8 cellular contexts compared by ENCODE assay signal in genomic region chr2:199979841-199980628, GRCh38. TPM values are rescaled to one million over a fixed set of nuclear protein-coding genes. Genes with fewer than 3 reads are reported as not detected.
DNase-seq lines count a peak whose midpoint lies in the region; ATAC-seq, FAIRE-seq and TF ChIP-seq lines count a peak whose summit lies in the region.

No MANE protein-coding gene starts in this region.

- TF ChIP-seq POLR2A in HepG2 (IDR thresholded peaks at IDR 0.05; ENCODE audit: insufficient read depth in 1 of 2, low read depth in 2 of 2, low read length in 2 of 2) = no peak

- ATAC-seq in HepG2 = peak; percentile 87
- ATAC-seq in HG03097 (IDR thresholded peaks at IDR 0.05; ENCODE audit: low FRiP score, unreplicated experiment) = no peak

- peaks cover 29% of the 10 kb centered on the region for H3K4me1 ChIP-seq in HepG2 (ENCODE audit: insufficient read depth, low read length)

- peak; percentile 87 for TF ChIP-seq CTCF in choroid plexus epithelial cell (conservative IDR thresholded peaks at IDR 0.05; ENCODE audit: low read depth, low read length)
- peak; percentile 91 for TF ChIP-seq CTCF in HepG2 (CRISPR knock-in tag; IDR thresholded peaks at IDR 0.05)

- TF ChIP-seq RAD21 in HepG2 (CRISPR knock-in tag; IDR thresholded peaks at IDR 0.05) = peak; percentile 83

- POLR2A ChIA-PET in HepG2 (lab: Yijun Ruan, JAX) = interaction anchor here (1.1 kb wide), 1 partner anchor 326 kb away, joined by 4 read pairs; the partner anchor contains the start of gene SPATS2L

- TF ChIP-seq EP300 in HepG2 (IDR thresholded peaks at IDR 0.05; ENCODE audit: low read depth in 2 of 2, low read length in 2 of 2) = no peak
- no peak for TF ChIP-seq EP300 in HepG2 (CRISPR knock-in tag; IDR thresholded peaks at IDR 0.05; ENCODE audit: borderline replicate concordance)

- intact Hi-C loops in HepG2 (cut with micrococcal nuclease; ENCODE audit: unreplicated experiment) = loop anchor here (2.0 to 10.0 kb wide), 4 partner anchors 385 to 755 kb away; no protein-coding TSS in a partner anchor

- peak overlapping the region; percentile 12; the same call in 1 of the 2 replicates for H3K9ac ChIP-seq in HepG2 (ENCODE audit: insufficient read depth, low read depth, low read length)

- peak overlapping the region; percentile 71 for H3K4me2 ChIP-seq in HepG2 (ENCODE audit: low read depth, low read length)

- peak; percentile 76 for FAIRE-seq in HepG2 (lab: Jason Lieb, UNC)

- DNase-seq in DMS 273 (lab: John Stamatoyannopoulos, UW; ENCODE audit: unreplicated experiment) (peak; percentile 91), H7 (peak; percentile 24), NCI-H446 (lab: John Stamatoyannopoulos, UW) (peak; percentile 13 to 72), choroid plexus epithelial cell (ENCODE audit: low read depth) (peak; percentile 87), HepG2 (ENCODE audit: low spot score) (peak; percentile 67)
- peak; percentile 74 for DNase-seq in activated CD4-positive, alpha-beta T cell treated with anti-CD3 and anti-CD28 coated beads for 1 hour
- DNase-seq in stimulated activated CD4-positive, alpha-beta T cell treated with anti-CD3 and anti-CD28 coated beads, Interleukin-2, amount 100 ng/mL, for 48 hours = peak; percentile 85 to 89

- CTCF ChIA-PET in HepG2 (lab: Yijun Ruan, JAX; ENCODE audit: low intra/inter-chr PET ratio, low total read pairs) = interaction anchor here (1.1 to 1.8 kb wide), 4 partner anchors 500 to 723 kb away, joined by 3 to 8 read pairs (median 4); partner anchors contain the start of gene KCTD18

- H3K79me2 ChIP-seq in HepG2 (ENCODE audit: insufficient read depth, low read length) = no peaks in the 10 kb centered on the region

- in situ Hi-C loops in HepG2 (cut with HindIII; ENCODE audit: extremely low pct_ligation_motif_present, low pct_unique_long_range_greater_than_20kb) = loop anchor here (10.0 kb wide), 3 partner anchors 325 to 715 kb away; partner anchors contain the start of gene SPATS2L

- BruUV-seq in HepG2 (replicated peaks; lab: Mats Ljungman, UMichigan) = no TSS peak

- H4K20me1 ChIP-seq in HepG2 (ENCODE audit: insufficient read depth, low read length) = no peaks in the 10 kb centered on the region

- H3K27me3 ChIP-seq in H7 (ENCODE audit: control insufficient read depth, insufficient read depth, low read length) (no peaks in the 10 kb centered on the region), HepG2 (ENCODE audit: control insufficient read depth in 1 of 2, insufficient read depth in 2 of 2, low read length in 2 of 2) (no peaks in the 10 kb centered on the region)

- no peak overlapping the region for H3K27ac ChIP-seq in HepG2 (ENCODE audit: extremely low read length, insufficient read depth, low read length)

- H3K9me3 ChIP-seq in HepG2 (ENCODE audit: low read length) = no peaks in the 10 kb centered on the region

- WGBS in HepG2 (ENCODE audit: low lambda C conversion rate) = 19% methylated on average over 12 of the region's 12 CpGs

- peak overlapping the region; percentile 51 for H2AFZ ChIP-seq in HepG2 (ENCODE audit: low read length)

- H3K36me3 ChIP-seq in H7 (replicated peaks; ENCODE audit: control insufficient read depth, insufficient read depth, low read length) = no peaks in the 10 kb centered on the region
- H3K36me3 ChIP-seq in HepG2 (replicated peaks in 1 of 2; ENCODE audit: control insufficient read depth in 1 of 2, insufficient read depth in 2 of 2, low read length in 2 of 2) = no peaks in the 10 kb centered on the region

- H3K4me3 ChIP-seq in H7 (ENCODE audit: insufficient read depth, low read depth, low read length) = no peak overlapping the region
- H3K4me3 ChIP-seq in choroid plexus epithelial cell (ENCODE audit: low read depth, low read length) = peak overlapping the region; percentile 45
- peak overlapping the region; percentile 33 to 36 (median 34); a peak in 3 of 6 replicates for H3K4me3 ChIP-seq in HepG2 (replicated peaks in 1 of 3; ENCODE audit: insufficient read depth in 1 of 3, low read depth in 2 of 3, low read length in 3 of 3)

TF ChIP-seq in HepG2, 621 proteins besides CTCF, POLR2A, EP300 and RAD21 (continues in another document):
- no peak for TF ChIP-seq TARDBP (CRISPR knock-in tag; IDR thresholded peaks at IDR 0.05)
- TF ChIP-seq ZNF605 (CRISPR knock-in tag; IDR thresholded peaks at IDR 0.05) = peak; percentile 67; the same call in 1 of the 2 replicates
- no peak for TF ChIP-seq SNRNP70 (IDR thresholded peaks at IDR 0.05; ENCODE audit: low read depth, low read length)
- peak; percentile 10 for TF ChIP-seq TEAD3 (CRISPR knock-in tag; optimal IDR thresholded peaks at IDR 0.05; ENCODE audit: borderline replicate concordance)
- TF ChIP-seq ZBTB49 (CRISPR knock-in tag; IDR thresholded peaks at IDR 0.05; ENCODE audit: borderline replicate concordance) = no peak
- TF ChIP-seq WIZ (CRISPR knock-in tag; IDR thresholded peaks at IDR 0.05) = no peak
- 0 out of 2 replicates have a peak, but pooled peaks have one; percentile 20 for TF ChIP-seq BCL6 (CRISPR knock-in tag; IDR thresholded peaks at IDR 0.05)

RNA-seq across cellular contexts. Expression of gene MAIP1, which starts 24.7 kb away (rescaled TPM):
- 65.5 and 77.8 TPM in 2 replicates for total RNA-seq in H7 (2014; rRNA removed; shearing (Covaris generic))
- total RNA-seq in HepG2 (2016; rRNA removed; fragmentation: Illumina TruSeq; extraction: Trizol) = 72.9 and 90.9 TPM in 2 replicates
- total RNA-seq in HepG2 (2016; cell fraction: cytosol; rRNA removed; fragmentation: Illumina TruSeq; extraction: Trizol; ENCODE audit: low read depth) = 25.5 and 35.2 TPM in 2 replicates
- 69.4 and 92.2 TPM in 2 replicates for total RNA-seq in HepG2 (2016; cell fraction: insoluble cytoplasmic fraction; rRNA removed; fragmentation: Illumina TruSeq; extraction: Trizol)
- total RNA-seq in HepG2 (2016; cell fraction: membrane; rRNA removed; fragmentation: Illumina TruSeq; extraction: Trizol) = 30.3 and 34.9 TPM in 2 replicates
- 42.6 and 48.2 TPM in 2 replicates for total RNA-seq in HepG2 (2016; cell fraction: nucleus; rRNA removed; fragmentation: Illumina TruSeq; extraction: Trizol)
- polyA plus RNA-seq in HepG2 (2011; rRNA removed) = 21.7 and 22.3 TPM in 2 replicates
- 15.8 and 20.9 TPM in 2 replicates for polyA plus RNA-seq in HepG2 (2011; cell fraction: cytosol; rRNA removed)
- 11.6 and 12.2 TPM in 2 replicates for polyA plus RNA-seq in HepG2 (2011; cell fraction: nucleus; rRNA removed)
- polyA plus RNA-seq in HepG2 (2012) = 28.4 and 34.4 TPM in 2 replicates
- 20.6 and 23.8 TPM in 2 replicates for polyA plus RNA-seq in HepG2 (2016; cell fraction: cytosol; fragmentation: Illumina TruSeq; extraction: Trizol; ENCODE audit: low read depth)
- 91.3 and 92.9 TPM in 2 replicates for polyA plus RNA-seq in HepG2 (2016; cell fraction: insoluble cytoplasmic fraction; fragmentation: Illumina TruSeq; extraction: Trizol; ENCODE audit: low read depth)
- polyA plus RNA-seq in HepG2 (2016; cell fraction: membrane; fragmentation: Illumina TruSeq; extraction: Trizol; ENCODE audit: low read depth) = 26.4 TPM in 2 replicates
- 43.8 and 45.2 TPM in 2 replicates for polyA plus RNA-seq in HepG2 (2016; cell fraction: nucleus; fragmentation: Illumina TruSeq; extraction: Trizol; ENCODE audit: insufficient read depth, low read depth)
- polyA minus RNA-seq in HepG2 (2011; rRNA and poly(A)+ RNA removed; ENCODE audit: low replicate concordance) = 13.0 and 31.5 TPM in 2 replicates
- polyA minus RNA-seq in HepG2 (2011; cell fraction: cytosol; rRNA and poly(A)+ RNA removed) = 23.0 and 28.8 TPM in 2 replicates
- polyA minus RNA-seq in HepG2 (2011; cell fraction: nucleus; rRNA and poly(A)+ RNA removed) = 37.3 and 46.0 TPM in 2 replicates

RNA-seq across cellular contexts. Expression of gene TYW5, which starts 24.7 kb away (rescaled TPM):
- total RNA-seq in H7 (2014; rRNA removed; shearing (Covaris generic)) = 10.3 and 16.2 TPM in 2 replicates
- 14.6 and 14.8 TPM in 2 replicates for total RNA-seq in HepG2 (2016; rRNA removed; fragmentation: Illumina TruSeq; extraction: Trizol)
- total RNA-seq in HepG2 (2016; cell fraction: cytosol; rRNA removed; fragmentation: Illumina TruSeq; extraction: Trizol; ENCODE audit: low read depth) = 4.4 and 5.2 TPM in 2 replicates
- 14.9 and 15.5 TPM in 2 replicates for total RNA-seq in HepG2 (2016; cell fraction: insoluble cytoplasmic fraction; rRNA removed; fragmentation: Illumina TruSeq; extraction: Trizol)
- total RNA-seq in HepG2 (2016; cell fraction: membrane; rRNA removed; fragmentation: Illumina TruSeq; extraction: Trizol) = 7.5 and 7.6 TPM in 2 replicates
- 26.3 and 29.2 TPM in 2 replicates for total RNA-seq in HepG2 (2016; cell fraction: nucleus; rRNA removed; fragmentation: Illumina TruSeq; extraction: Trizol)
- polyA plus RNA-seq in HepG2 (2011; rRNA removed) = 6.3 and 8.3 TPM in 2 replicates
- 2.2 and 3.6 TPM in 2 replicates for polyA plus RNA-seq in HepG2 (2011; cell fraction: cytosol; rRNA removed)
- polyA plus RNA-seq in HepG2 (2011; cell fraction: nucleus; rRNA removed) = 8.5 and 12.4 TPM in 2 replicates
- polyA plus RNA-seq in HepG2 (2012) = 7.4 and 8.7 TPM in 2 replicates
- polyA plus RNA-seq in HepG2 (2016; cell fraction: cytosol; fragmentation: Illumina TruSeq; extraction: Trizol; ENCODE audit: low read depth) = 2.6 and 3.2 TPM in 2 replicates
- 11.6 and 12.8 TPM in 2 replicates for polyA plus RNA-seq in HepG2 (2016; cell fraction: insoluble cytoplasmic fraction; fragmentation: Illumina TruSeq; extraction: Trizol; ENCODE audit: low read depth)
- 5.4 and 5.6 TPM in 2 replicates for polyA plus RNA-seq in HepG2 (2016; cell fraction: membrane; fragmentation: Illumina TruSeq; extraction: Trizol; ENCODE audit: low read depth)
- polyA plus RNA-seq in HepG2 (2016; cell fraction: nucleus; fragmentation: Illumina TruSeq; extraction: Trizol; ENCODE audit: insufficient read depth, low read depth) = 25.9 and 28.2 TPM in 2 replicates
- 3.6 and 5.3 TPM in 2 replicates for polyA minus RNA-seq in HepG2 (2011; rRNA and poly(A)+ RNA removed; ENCODE audit: low replicate concordance)
- polyA minus RNA-seq in HepG2 (2011; cell fraction: cytosol; rRNA and poly(A)+ RNA removed) = 3.2 and 4.1 TPM in 2 replicates
- 45.4 and 49.6 TPM in 2 replicates for polyA minus RNA-seq in HepG2 (2011; cell fraction: nucleus; rRNA and poly(A)+ RNA removed)

Comparison
In these comparisons a context has a peak if more than half of its experiments do, and no peak if none do; other contexts are left out.
1. DNase-seq: peak in every context shown above with its lines; median percentile 91 in DMS 273; 87 in choroid plexus epithelial cell; 87 in stimulated activated CD4-positive, alpha-beta T cell treated with anti-CD3 and anti-CD28 coated beads, Interleukin-2, amount 100 ng/mL, for 48 hours; 74 in activated CD4-positive, alpha-beta T cell treated with anti-CD3 and anti-CD28 coated beads for 1 hour; 67 in HepG2; 42 in NCI-H446; 24 in H7.